Comparison of ENCODE assay signal across 16 cellular contexts in genomic region chr22:48323746-48324145, GRCh38.
A peak's percentile ranks its signal among the peaks of the same experiment; 100 is the strongest.
DNase-seq lines count a peak whose midpoint lies in the region; ATAC-seq and TF ChIP-seq lines count a peak whose summit lies in the region.
"Had no signal": no experiment of that assay in that cellular context is flagged by ENCODE, and none has a peak within 500 bp of the region (broad histone marks: within the 10 kb centered on the region; RNA-seq: fewer than 3 reads in every experiment).

No MANE protein-coding gene starts in this region.

- intact Hi-C loops in left lung (cut with DNase I) = no loop called here
- intact Hi-C loops in posterior vena cava (cut with DNase I) = no loop called here
- intact Hi-C loops in upper lobe of right lung (cut with DNase I) = no loop called here
- intact Hi-C loops in breast epithelium (cut with DNase I; ENCODE audit: low total_unique reads) = no loop called here

- peaks cover 29% of the 10 kb centered on the region for H3K9me3 Mint-ChIP-seq in WTC11

- no peak for ATAC-seq in WTC11
- ATAC-seq in left lung = no peak
- no peak for ATAC-seq in upper lobe of right lung
- ATAC-seq in HG03565 (IDR thresholded peaks at IDR 0.05; ENCODE audit: unreplicated experiment) = no peak
- ATAC-seq in HG03521 (IDR thresholded peaks at IDR 0.05; ENCODE audit: unreplicated experiment) = no peak
- ATAC-seq: GM23338, HCT116 had no signal

- peaks cover 12% of the 10 kb centered on the region for H3K4me1 Mint-ChIP-seq in WTC11
- H3K4me1 Mint-ChIP-seq: CD4-positive, alpha-beta memory T cell had no signal

- H3K36me3 ChIP-seq in left lung = no peaks in the 10 kb centered on the region
- H3K36me3 ChIP-seq in upper lobe of right lung = no peaks in the 10 kb centered on the region
- H3K36me3 ChIP-seq in breast epithelium = no peaks in the 10 kb centered on the region

- CTCF ChIA-PET in WTC11 (lab: Charles Lee) = no interaction called here

- no peak overlapping the region for H3K27ac ChIP-seq in left lung
- no peak overlapping the region for H3K27ac ChIP-seq in upper lobe of right lung
- no peak overlapping the region for H3K27ac ChIP-seq in breast epithelium

- no peak overlapping the region for H3K4me3 ChIP-seq in left lung
- H3K4me3 ChIP-seq in upper lobe of right lung = no peak overlapping the region
- H3K4me3 ChIP-seq in breast epithelium = no peak overlapping the region
- H3K4me3 ChIP-seq: GM23338 had no signal

- TF ChIP-seq POLR2A in breast epithelium (IDR thresholded peaks at IDR 0.05) = no peak

- H3K9me3 ChIP-seq in left lung = peaks cover 0 to 12% of the 10 kb centered on the region in 2 donors
- H3K9me3 ChIP-seq in upper lobe of right lung = no peaks in the 10 kb centered on the region
- peaks cover 0 to 24% of the 10 kb centered on the region in 2 donors for H3K9me3 ChIP-seq in breast epithelium

- no peaks in the 10 kb centered on the region; the same call in 1 of the 2 replicates for H3K27me3 Mint-ChIP-seq in WTC11 (ENCODE audit: low read depth)

- POLR2A ChIA-PET in WTC11 (lab: Charles Lee) = no interaction called here

- H3K27me3 ChIP-seq in left lung (no peaks in the 10 kb centered on the region), upper lobe of right lung (no peaks in the 10 kb centered on the region), breast epithelium (peaks cover 0 to 8% of the 10 kb centered on the region in 2 donors)

- H3K4me1 ChIP-seq in left lung = no peaks in the 10 kb centered on the region
- no peaks in the 10 kb centered on the region for H3K4me1 ChIP-seq in upper lobe of right lung
- H3K4me1 ChIP-seq in breast epithelium = no peaks in the 10 kb centered on the region

- no peak overlapping the region for H3K4me3 Mint-ChIP-seq in WTC11
- H3K4me3 Mint-ChIP-seq: CD4-positive, alpha-beta memory T cell; GM23338; H9 had no signal

- no peak for DNase-seq in WTC11 (ENCODE audit: low spot score)
- DNase-seq in left lung = peak; percentile 11 to 44
- peak; percentile 41 for DNase-seq in posterior vena cava (ENCODE audit: low spot score)
- peak; percentile 40 for DNase-seq in upper lobe of right lung
- DNase-seq in breast epithelium (ENCODE audit: low spot score in 2 of 2) = no peak
- DNase-seq: C1 segment of cervical spinal cord; Calu3; CD4-positive, alpha-beta memory T cell; COR-L47; DMS53; DND-41; H9 had no signal

- H3K36me3 Mint-ChIP-seq in WTC11 = peaks cover 11% of the 10 kb centered on the region
- H3K36me3 Mint-ChIP-seq: CD4-positive, alpha-beta memory T cell had no signal

- TF ChIP-seq CTCF in WTC11 (IDR thresholded peaks at IDR 0.05) = no peak
- TF ChIP-seq CTCF in left lung (IDR thresholded peaks at IDR 0.05) = no peak
- TF ChIP-seq CTCF in upper lobe of right lung (IDR thresholded peaks at IDR 0.05) = no peak
- no peak for TF ChIP-seq CTCF in breast epithelium (IDR thresholded peaks at IDR 0.05)

- H3K27ac Mint-ChIP-seq in WTC11 = no peak overlapping the region
- H3K27ac Mint-ChIP-seq: CD4-positive, alpha-beta memory T cell; GM23338; H9 had no signal

TF ChIP-seq in WTC11, 78 proteins besides CTCF, POLR2A, EP300 and RAD21:
- TF ChIP-seq HMGA2 (CRISPR knock-in tag; IDR thresholded peaks at IDR 0.05) (no peak), E2F1 (CRISPR knock-in tag; IDR thresholded peaks at IDR 0.05) (no peak), ZNF219 (CRISPR knock-in tag; IDR thresholded peaks at IDR 0.05; ENCODE audit: borderline replicate concordance) (no peak), ZNF671 (CRISPR knock-in tag; IDR thresholded peaks at IDR 0.05) (no peak), FOXP4 (CRISPR knock-in tag; IDR thresholded peaks at IDR 0.05) (0 out of 2 replicates have a peak, but pooled peaks have one; percentile 19), ZNF263 (CRISPR knock-in tag; IDR thresholded peaks at IDR 0.05; ENCODE audit: low read depth) (no peak), OVOL2 (CRISPR knock-in tag; IDR thresholded peaks at IDR 0.05; ENCODE audit: borderline replicate concordance) (no peak)

Comparison
In these comparisons a context has a peak if more than half of its experiments do, and no peak if none do; other contexts are left out.
1. DNase-seq: peak in left lung (2 of 2), posterior vena cava (single experiment) and upper lobe of right lung (single experiment); none in WTC11 (single experiment) and breast epithelium (0 of 2).